ENCODE assay signal across 8 cellular contexts in the genomic region with DNA sequence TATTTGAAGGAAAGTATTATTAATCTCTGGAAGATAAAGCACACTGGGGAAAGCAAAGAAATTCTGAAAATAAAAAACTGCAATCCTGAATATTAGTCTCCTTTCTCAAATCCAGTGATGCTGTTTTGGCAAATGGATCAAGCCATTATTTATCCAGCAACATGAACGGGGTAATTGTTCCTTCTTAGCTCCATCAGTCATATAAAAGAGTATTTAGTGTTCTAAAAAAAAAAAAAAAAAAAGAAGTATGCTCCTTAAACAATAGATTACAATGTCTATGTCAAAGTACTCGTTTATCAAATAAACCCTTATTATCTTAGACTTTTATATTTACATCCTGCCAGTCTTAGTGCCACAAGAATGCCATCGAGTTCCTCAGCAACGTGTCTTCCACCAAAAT. TPM values are rescaled to one million over a fixed set of nuclear protein-coding genes. Genes with fewer than 3 reads are reported as not detected.
DNase-seq lines count a peak whose midpoint lies in the region; ATAC-seq and TF ChIP-seq lines count a peak whose summit lies in the region.

No MANE protein-coding gene starts in this region.

- no peak for ATAC-seq in activated CD8-positive, alpha-beta memory T cell treated with anti-CD3 and anti-CD28 coated beads, Interleukin-2, amount 10 ng/mL, durations not matched to agents 7 days and 5 days

- CTCF ChIA-PET in activated CD8-positive, alpha-beta memory T cell treated with anti-CD3 and anti-CD28 coated beads, Interleukin-2, amount 10 ng/mL, durations not matched to agents 7 days and 5 days (lab: Charles Lee) = interaction anchor here (0.7 to 2.2 kb wide), 3 partner anchors 14 to 113 kb away, joined by 4 to 7 read pairs (median 5); no protein-coding TSS in a partner anchor

- no peaks in the 10 kb centered on the region for H3K27me3 Mint-ChIP-seq in activated CD8-positive, alpha-beta memory T cell treated with anti-CD3 and anti-CD28 coated beads, Interleukin-2, amount 10 ng/mL, durations not matched to agents 7 days and 5 days

- H3K36me3 Mint-ChIP-seq in activated CD8-positive, alpha-beta memory T cell treated with anti-CD3 and anti-CD28 coated beads, Interleukin-2, amount 10 ng/mL, durations not matched to agents 7 days and 5 days = peaks cover 17% of the 10 kb centered on the region

- no peaks in the 10 kb centered on the region for H3K36me3 ChIP-seq in adipocyte (ENCODE audit: control insufficient read depth, insufficient read depth, low read length, severe bottlenecking)
- H3K36me3 ChIP-seq in thyroid gland = no peaks in the 10 kb centered on the region

- H3K9me3 ChIP-seq in adipocyte (ENCODE audit: control insufficient read depth, low read length) = no peaks in the 10 kb centered on the region
- no peaks in the 10 kb centered on the region for H3K9me3 ChIP-seq in thyroid gland

- DNase-seq in activated CD8-positive, alpha-beta memory T cell treated with anti-CD3 and anti-CD28 coated beads, Interleukin-2, amount 10 ng/mL, durations not matched to agents 7 days and 5 days = no peak
- no peak for DNase-seq in activated CD8-positive, alpha-beta memory T cell treated with anti-CD3 and anti-CD28 coated beads, Interleukin-2, amount 50 U/mL, for 48 hours
- no peak for DNase-seq in adipocyte (ENCODE audit: low read depth)
- no peak for DNase-seq in thyroid gland
- DNase-seq in NCI-H2029 (lab: John Stamatoyannopoulos, UW) = no peak
- no peak for DNase-seq in T1000 (lab: John Stamatoyannopoulos, UW)
- DNase-seq in UCSD-AML1 (lab: John Stamatoyannopoulos, UW; ENCODE audit: unreplicated experiment) = no peak

- H3K27ac Mint-ChIP-seq in activated CD8-positive, alpha-beta memory T cell treated with anti-CD3 and anti-CD28 coated beads, Interleukin-2, amount 10 ng/mL, durations not matched to agents 7 days and 5 days = peak overlapping the region; percentile 32

- H3K9ac ChIP-seq in adipocyte (ENCODE audit: low read length) = peak overlapping the region; percentile 98

- H3K27ac ChIP-seq in layer of hippocampus (ENCODE audit: low read depth, low read length) (peak overlapping the region; percentile 52), thyroid gland (peak overlapping the region in 2 of 3 donors; percentile 99)

- peaks cover 48% of the 10 kb centered on the region for H3K4me1 Mint-ChIP-seq in activated CD8-positive, alpha-beta memory T cell treated with anti-CD3 and anti-CD28 coated beads, Interleukin-2, amount 10 ng/mL, durations not matched to agents 7 days and 5 days

- WGBS in thyroid gland, 2 donors = 6 to 7% methylated on average over 4 of the region's 4 CpGs

- intact Hi-C loops in thyroid gland (cut with DNase I) = loop anchor here (10.0 kb wide), 1 partner anchor 80 kb away; no protein-coding TSS in a partner anchor

- no peak for TF ChIP-seq CTCF in thyroid gland (IDR thresholded peaks at IDR 0.05)

- peak overlapping the region; percentile 92 for H3K4me3 Mint-ChIP-seq in activated CD8-positive, alpha-beta memory T cell treated with anti-CD3 and anti-CD28 coated beads, Interleukin-2, amount 10 ng/mL, durations not matched to agents 7 days and 5 days

- H3K4me1 ChIP-seq in adipocyte (ENCODE audit: control insufficient read depth, insufficient read depth, low read length) = peaks cover 39% of the 10 kb centered on the region
- peaks cover 28 to 45% of the 10 kb centered on the region in 2 donors for H3K4me1 ChIP-seq in thyroid gland

- H3K4me3 ChIP-seq in adipocyte (ENCODE audit: low read length) = peak overlapping the region; percentile 94
- peak overlapping the region in 2 of 3 donors; percentile 58 to 93 for H3K4me3 ChIP-seq in thyroid gland (replicated peaks in 1 of 3)

- no peak for TF ChIP-seq POLR2A in thyroid gland (IDR thresholded peaks at IDR 0.05)

- H3K27me3 ChIP-seq in adipocyte (replicated peaks; ENCODE audit: control insufficient read depth, insufficient read depth, low read length) (no peaks in the 10 kb centered on the region), layer of hippocampus (ENCODE audit: control insufficient read depth, insufficient read depth, low read length) (no peaks in the 10 kb centered on the region), thyroid gland (no peaks in the 10 kb centered on the region)

- H3K9me3 Mint-ChIP-seq in activated CD8-positive, alpha-beta memory T cell treated with anti-CD3 and anti-CD28 coated beads, Interleukin-2, amount 10 ng/mL, durations not matched to agents 7 days and 5 days (ENCODE audit: low read depth) = no peaks in the 10 kb centered on the region

RNA-seq across cellular contexts. Expression of a gene that starts 1.3 kb away (rescaled TPM):
- total RNA-seq in activated CD8-positive, alpha-beta memory T cell treated with anti-CD3 and anti-CD28 coated beads, Interleukin-2, amount 10 ng/mL, durations not matched to agents 7 days and 5 days = 10 to 100 TPM; 53.9 to 71.3 TPM
- 100 to 1,000 TPM in 2 of 4 donors, 10 to 100 TPM in 2; 83.2 to 138 (median 107) TPM for total RNA-seq in thyroid gland
